In the genomic region with DNA sequence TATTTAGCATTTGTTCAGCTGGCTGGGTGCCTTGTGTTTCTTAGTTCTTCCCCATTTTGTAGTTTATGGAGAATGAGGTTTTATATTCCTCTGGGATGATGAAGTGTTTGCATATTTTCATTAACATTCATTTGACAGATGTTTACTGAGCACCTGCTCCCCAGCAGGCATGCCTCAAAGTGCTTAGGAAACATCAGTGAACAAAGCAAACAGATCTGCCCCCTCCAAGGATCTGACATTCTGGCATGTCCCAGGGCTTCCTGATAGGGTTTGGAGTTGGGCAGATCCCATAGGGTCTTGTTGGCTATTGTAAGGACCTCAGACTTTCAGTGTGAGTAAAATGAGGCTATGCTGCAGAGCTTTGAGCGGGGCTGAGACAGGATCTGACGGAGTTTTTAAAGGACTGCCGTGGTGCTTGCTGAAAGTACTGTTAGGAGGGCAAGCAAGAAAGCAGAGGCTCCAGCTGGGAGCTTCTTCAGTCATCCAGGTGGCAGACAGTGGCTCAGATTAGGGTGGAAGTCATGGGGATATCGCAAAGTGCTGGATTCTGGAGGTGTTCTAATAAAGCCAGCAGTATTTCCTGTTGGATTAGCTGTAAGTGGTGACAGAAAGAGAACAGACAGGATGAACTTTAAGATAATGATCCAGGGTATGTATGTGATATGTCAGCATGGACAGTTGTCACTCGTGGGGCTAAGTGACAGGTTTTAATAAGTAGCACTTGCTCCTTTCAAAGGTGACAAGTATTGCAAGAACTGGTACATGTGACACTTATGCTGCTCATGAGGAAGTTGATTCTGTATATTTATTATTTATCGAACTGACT, we compare ENCODE assay signal across 11 cellular contexts. TPM values are rescaled to one million over a fixed set of nuclear protein-coding genes. Genes with fewer than 3 reads are reported as not detected.
A peak's percentile ranks its signal among the peaks of the same experiment; 100 is the strongest.
DNase-seq lines count a peak whose midpoint lies in the region; ATAC-seq and TF ChIP-seq lines count a peak whose summit lies in the region.
"Had no signal": no experiment of that assay in that cellular context is flagged by ENCODE, and none has a peak within 500 bp of the region (broad histone marks: within the 10 kb centered on the region; RNA-seq: fewer than 3 reads in every experiment).

No MANE protein-coding gene starts in this region.

- H3K4me1 ChIP-seq in uterus = no peaks in the 10 kb centered on the region

- H3K36me3 Mint-ChIP-seq in CD14-positive monocyte = peaks cover 62 to 76% of the 10 kb centered on the region in 2 donors
- peaks cover 79% of the 10 kb centered on the region for H3K36me3 Mint-ChIP-seq in dendritic cell treated with granulocyte-macrophage colony-stimulating factor and Interleukin-4, amounts not matched to agents 40 ng/mL and 50 ng/mL, for 4 days (ENCODE audit: low read depth)

- H3K36me3 ChIP-seq in uterus = no peaks in the 10 kb centered on the region

- no peaks in the 10 kb centered on the region for H3K9me3 Mint-ChIP-seq in CD14-positive monocyte
- H3K9me3 Mint-ChIP-seq in dendritic cell treated with granulocyte-macrophage colony-stimulating factor and Interleukin-4, amounts not matched to agents 40 ng/mL and 50 ng/mL, for 4 days = no peaks in the 10 kb centered on the region

- H3K27me3 ChIP-seq in uterus = no peaks in the 10 kb centered on the region

- no peaks in the 10 kb centered on the region for H3K27me3 Mint-ChIP-seq in CD14-positive monocyte (ENCODE audit: low read depth in 3 of 3)
- H3K27me3 Mint-ChIP-seq in dendritic cell treated with granulocyte-macrophage colony-stimulating factor and Interleukin-4, amounts not matched to agents 40 ng/mL and 50 ng/mL, for 4 days = no peaks in the 10 kb centered on the region

- no peak overlapping the region for H3K27ac ChIP-seq in uterus
- H3K27ac ChIP-seq: HL-60 had no signal

- no peak for TF ChIP-seq CTCF in CD14-positive monocyte (IDR thresholded peaks at IDR 0.05)
- no peak for TF ChIP-seq CTCF in uterus (IDR thresholded peaks at IDR 0.05)

- no peaks in the 10 kb centered on the region for H3K9me3 ChIP-seq in uterus

- no peak overlapping the region for H3K4me3 Mint-ChIP-seq in CD14-positive monocyte
- no peak overlapping the region for H3K4me3 Mint-ChIP-seq in dendritic cell treated with granulocyte-macrophage colony-stimulating factor and Interleukin-4, amounts not matched to agents 40 ng/mL and 50 ng/mL, for 4 days

- intact Hi-C loops in CD14-positive monocyte (cut with micrococcal nuclease) (no loop called here), uterus (cut with DNase I; ENCODE audit: low total_unique reads) (no loop called here)
- intact Hi-C loops in dendritic cell treated with granulocyte-macrophage colony-stimulating factor and Interleukin-4, amounts not matched to agents 40 ng/mL and 50 ng/mL, for 4 days (cut with micrococcal nuclease) = no loop called here

- H3K4me3 ChIP-seq in uterus = no peak overlapping the region

- TF ChIP-seq POLR2A in uterus (IDR thresholded peaks at IDR 0.05) = no peak

- H3K4me1 Mint-ChIP-seq in CD14-positive monocyte = peaks cover 10% of the 10 kb centered on the region
- peaks cover 12% of the 10 kb centered on the region for H3K4me1 Mint-ChIP-seq in dendritic cell treated with granulocyte-macrophage colony-stimulating factor and Interleukin-4, amounts not matched to agents 40 ng/mL and 50 ng/mL, for 4 days (ENCODE audit: low read depth)

- H3K27ac Mint-ChIP-seq in CD14-positive monocyte = peak overlapping the region in 4 of 7 donors; percentile 7 to 55 (median 40)
- H3K27ac Mint-ChIP-seq in dendritic cell treated with granulocyte-macrophage colony-stimulating factor and Interleukin-4, amounts not matched to agents 40 ng/mL and 50 ng/mL, for 4 days = peak overlapping the region; percentile 40

- no peak for ATAC-seq in HG02610 (IDR thresholded peaks at IDR 0.05; ENCODE audit: unreplicated experiment)

- no peak for DNase-seq in CD14-positive monocyte (ENCODE audit: low spot score)
- peak; percentile 56 for DNase-seq in DMS79 (lab: John Stamatoyannopoulos, UW)
- DNase-seq in NCI-H2196 (lab: John Stamatoyannopoulos, UW; ENCODE audit: unreplicated experiment) = peak; percentile 22
- no peak for DNase-seq in LoVo (ENCODE audit: low spot score)
- no peak for DNase-seq in uterus
- DNase-seq in SIG-M5 treated with dmso at 0.1 percent for 504 hours (lab: John Stamatoyannopoulos, UW; ENCODE audit: unreplicated experiment) = no peak
- DNase-seq: activated CD4-positive, alpha-beta T cell treated with anti-CD3 and anti-CD28 coated beads for 1 hour; left cardiac atrium had no signal

RNA-seq across cellular contexts. Expression of a gene that starts 11.3 kb away (rescaled TPM):
- 10 to 100 TPM; 84.0 to 98.2 TPM for polyA plus RNA-seq in CD14-positive monocyte
- 10 to 100 TPM; 32.4 to 59.1 (median 38.1) TPM for total RNA-seq in uterus

RNA-seq across cellular contexts. Expression of a gene that starts 39.6 kb away (rescaled TPM):
- 10 to 100 TPM; 26.6 to 34.0 TPM for polyA plus RNA-seq in CD14-positive monocyte
- total RNA-seq in uterus = 10 to 100 TPM in 3 of 4 donors, 1 to 10 TPM in 1; 7.2 to 45.2 (median 30.3) TPM

RNA-seq across cellular contexts. Expression of a gene that starts 39.8 kb away (rescaled TPM):
- 100 to 1,000 TPM; 116 to 125 TPM for polyA plus RNA-seq in CD14-positive monocyte
- 100 to 1,000 TPM in 1 of 4 donors, 10 to 100 TPM in 3; 32.0 to 106 (median 45.1) TPM for total RNA-seq in uterus

Comparison
In these comparisons a context has a peak if more than half of its experiments do, and no peak if none do; other contexts are left out.
1. DNase-seq: peak in DMS79 (single experiment) and NCI-H2196 (single experiment); none in CD14-positive monocyte (single experiment), LoVo (single experiment), uterus (0 of 2) and SIG-M5 treated with dmso at 0.1 percent for 504 hours (single experiment).